1 cellular context compared by ENCODE assay signal in the genomic region with DNA sequence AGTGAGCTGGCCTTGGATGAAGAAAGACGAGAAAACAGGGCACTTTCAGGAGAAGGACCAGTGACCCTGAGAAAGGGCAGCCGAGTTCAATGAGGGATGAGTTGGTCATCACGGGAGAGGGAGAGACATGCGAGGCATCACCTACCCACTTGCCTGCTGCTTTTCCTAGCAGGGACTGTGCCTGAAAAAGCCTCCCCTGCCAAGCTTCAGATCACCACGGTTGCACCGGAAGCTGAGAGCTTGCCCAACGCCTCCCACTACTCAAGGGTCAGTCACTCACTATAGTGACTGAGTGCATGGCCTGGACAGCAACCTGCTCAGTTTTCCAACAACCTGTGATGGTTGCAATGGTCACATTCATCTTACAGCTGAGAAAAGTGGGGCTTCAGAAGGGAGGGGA.
TF ChIP-seq lines count a peak whose summit lies in the region.

No MANE protein-coding gene starts in this region.

TF ChIP-seq in IMR-90, 13 proteins besides CTCF, POLR2A, EP300 and RAD21:
- no peak for TF ChIP-seq NFE2L2 (IDR thresholded peaks at IDR 0.05; ENCODE audit: low read depth, low read length)
- no peak for TF ChIP-seq SMC3 (IDR thresholded peaks at IDR 0.05; ENCODE audit: low read depth, low read length)
- TF ChIP-seq MXI1 (IDR thresholded peaks at IDR 0.05; ENCODE audit: borderline replicate concordance, low read depth, low read length): no peak
- no peak for TF ChIP-seq CEBPB (IDR thresholded peaks at IDR 0.05; ENCODE audit: low read depth, low read length)
- no peak for TF ChIP-seq FOS (IDR thresholded peaks at IDR 0.05; ENCODE audit: low read depth, low read length)
- TF ChIP-seq, protein P1, sequence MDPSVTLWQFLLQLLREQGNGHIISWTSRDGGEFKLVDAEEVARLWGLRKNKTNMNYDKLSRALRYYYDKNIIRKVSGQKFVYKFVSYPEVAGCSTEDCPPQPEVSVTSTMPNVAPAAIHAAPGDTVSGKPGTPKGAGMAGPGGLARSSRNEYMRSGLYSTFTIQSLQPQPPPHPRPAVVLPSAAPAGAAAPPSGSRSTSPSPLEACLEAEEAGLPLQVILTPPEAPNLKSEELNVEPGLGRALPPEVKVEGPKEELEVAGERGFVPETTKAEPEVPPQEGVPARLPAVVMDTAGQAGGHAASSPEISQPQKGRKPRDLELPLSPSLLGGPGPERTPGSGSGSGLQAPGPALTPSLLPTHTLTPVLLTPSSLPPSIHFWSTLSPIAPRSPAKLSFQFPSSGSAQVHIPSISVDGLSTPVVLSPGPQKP (IDR thresholded peaks at IDR 0.05; ENCODE audit: borderline replicate concordance, low read depth, low read length): no peak
- TF ChIP-seq, protein P2, sequence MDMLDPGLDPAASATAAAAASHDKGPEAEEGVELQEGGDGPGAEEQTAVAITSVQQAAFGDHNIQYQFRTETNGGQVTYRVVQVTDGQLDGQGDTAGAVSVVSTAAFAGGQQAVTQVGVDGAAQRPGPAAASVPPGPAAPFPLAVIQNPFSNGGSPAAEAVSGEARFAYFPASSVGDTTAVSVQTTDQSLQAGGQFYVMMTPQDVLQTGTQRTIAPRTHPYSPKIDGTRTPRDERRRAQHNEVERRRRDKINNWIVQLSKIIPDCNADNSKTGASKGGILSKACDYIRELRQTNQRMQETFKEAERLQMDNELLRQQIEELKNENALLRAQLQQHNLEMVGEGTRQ (IDR thresholded peaks at IDR 0.05; ENCODE audit: low read depth, low read length): no peak
- no peak for TF ChIP-seq RFX5 (IDR thresholded peaks at IDR 0.05; ENCODE audit: low read depth, low read length)
- no peak for TF ChIP-seq MAFK (IDR thresholded peaks at IDR 0.05; ENCODE audit: low read depth, low read length)
- TF ChIP-seq RCOR1 (IDR thresholded peaks at IDR 0.05; ENCODE audit: insufficient replicate concordance, low read length): no peak
- no peak for TF ChIP-seq BHLHE40 (IDR thresholded peaks at IDR 0.05; ENCODE audit: low read depth, low read length)
- TF ChIP-seq MAZ (IDR thresholded peaks at IDR 0.05; ENCODE audit: borderline replicate concordance, low read depth, low read length): no peak
- TF ChIP-seq CHD1 (IDR thresholded peaks at IDR 0.05; ENCODE audit: low read depth, low read length): no peak
